ENCODE assay signal across 8 cellular contexts in the genomic region with DNA sequence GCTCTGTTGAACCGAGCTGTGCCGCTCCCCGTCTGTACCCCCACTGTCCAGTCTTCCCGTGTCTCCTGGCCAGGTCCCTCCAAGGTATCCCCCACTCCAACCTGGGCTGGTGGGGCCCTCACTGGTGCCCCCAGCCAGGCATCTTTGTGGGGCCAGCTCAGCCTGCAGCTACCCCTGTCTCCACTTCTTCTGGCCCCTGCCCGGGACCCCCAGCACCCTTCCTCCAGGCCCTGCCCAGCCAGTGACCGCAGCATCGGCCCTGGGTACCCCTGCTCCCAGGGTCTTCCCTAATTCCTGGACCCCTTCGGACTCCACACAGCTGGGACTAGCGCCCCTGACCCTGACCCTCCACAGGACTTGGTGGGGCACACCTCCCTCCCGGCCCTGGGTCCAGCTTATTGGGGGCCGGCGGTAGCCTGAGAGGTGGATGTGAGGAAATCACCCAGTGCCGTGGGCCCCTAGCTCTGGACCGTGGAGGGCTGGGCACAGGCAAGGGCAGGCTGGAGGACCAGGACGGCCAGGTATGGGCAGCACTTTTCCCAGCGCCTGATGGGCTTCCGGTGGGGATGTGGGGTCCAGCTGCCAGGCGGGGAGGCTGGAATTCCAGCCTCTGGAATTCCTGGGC. TPM values are rescaled to one million over a fixed set of nuclear protein-coding genes. Genes with fewer than 3 reads are reported as not detected.
DNase-seq lines count a peak whose midpoint lies in the region; ATAC-seq and TF ChIP-seq lines count a peak whose summit lies in the region.

No MANE protein-coding gene starts in this region.

- no peak overlapping the region for H4K8ac ChIP-seq in H9 (replicated peaks; ENCODE audit: insufficient read length, low read depth, low read length)

- H3K4me1 Mint-ChIP-seq in H9 = peaks cover 11 to 28% of the 10 kb centered on the region in 2 experiments
- H3K4me1 Mint-ChIP-seq in activated CD4-positive, alpha-beta memory T cell treated with anti-CD3 and anti-CD28 coated beads, Interleukin-2, amount 10 ng/mL, durations not matched to agents 7 days and 5 days = peaks cover 50% of the 10 kb centered on the region

- H3K27ac ChIP-seq in H9 (ENCODE audit: insufficient read length, low read depth, low read length) = no peak overlapping the region

- H3K36me3 Mint-ChIP-seq in H9 (ENCODE audit: insufficient read depth in 1 of 3, low read depth in 3 of 3) = no peaks in the 10 kb centered on the region
- H3K36me3 Mint-ChIP-seq in activated CD4-positive, alpha-beta memory T cell treated with anti-CD3 and anti-CD28 coated beads, Interleukin-2, amount 10 ng/mL, durations not matched to agents 7 days and 5 days (ENCODE audit: low read depth) = peaks cover under 1% of the 10 kb centered on the region

- H3K36me3 ChIP-seq in skeletal muscle satellite cell (ENCODE audit: insufficient read depth, low read length) = peaks cover 8% of the 10 kb centered on the region

- peak overlapping the region; percentile 86 for H4K91ac ChIP-seq in H9 (ENCODE audit: insufficient read length, low read depth, low read length)

- peak overlapping the region; percentile 91 for H3K18ac ChIP-seq in H9 (ENCODE audit: insufficient read length, low read depth, low read length)

- peak overlapping the region; percentile 59 for H2BK12ac ChIP-seq in H9 (ENCODE audit: insufficient read length, low read depth, low read length)

- H3K9me3 ChIP-seq in H9 (ENCODE audit: control insufficient read depth, low read depth, low read length) (no peaks in the 10 kb centered on the region), skeletal muscle satellite cell (replicated peaks; ENCODE audit: low read length) (no peaks in the 10 kb centered on the region)

- DNase-seq in H9 (no peak), left ventricle myocardium superior (peak; percentile 38), retina (no peak), cerebellum (ENCODE audit: low spot score) (no peak)
- DNase-seq in activated CD4-positive, alpha-beta memory T cell treated with anti-CD3 and anti-CD28 coated beads, Interleukin-2, amount 10 ng/mL, durations not matched to agents 7 days and 5 days = no peak

- no peak overlapping the region for H2BK20ac ChIP-seq in H9 (ENCODE audit: low read depth, low read length, poor library complexity, severe bottlenecking)

- intact Hi-C loops in left ventricle myocardium superior (cut with micrococcal nuclease) = no loop called here

- no peaks in the 10 kb centered on the region for H3K79me2 ChIP-seq in H9 (ENCODE audit: insufficient read depth, low read length)

- H3K9me3 Mint-ChIP-seq in H9 = 0 out of 5 replicates have a peak, but pooled peaks cover 0 to under 1% of the 10 kb centered on the region in 2 experiments
- H3K9me3 Mint-ChIP-seq in activated CD4-positive, alpha-beta memory T cell treated with anti-CD3 and anti-CD28 coated beads, Interleukin-2, amount 10 ng/mL, durations not matched to agents 7 days and 5 days = no peaks in the 10 kb centered on the region

- no peak overlapping the region for H3K56ac ChIP-seq in H9 (ENCODE audit: insufficient read length, low read depth, low read length)

- peak overlapping the region in 1 of 2 experiments; percentile 71; a peak in 3 of 5 replicates for H3K4me3 Mint-ChIP-seq in H9
- H3K4me3 Mint-ChIP-seq in activated CD4-positive, alpha-beta memory T cell treated with anti-CD3 and anti-CD28 coated beads, Interleukin-2, amount 10 ng/mL, durations not matched to agents 7 days and 5 days = no peak overlapping the region

- no peaks in the 10 kb centered on the region for H4K20me1 ChIP-seq in H9 (ENCODE audit: control insufficient read depth, insufficient read depth, insufficient read length)

- H3K4me1 ChIP-seq in H9 (ENCODE audit: insufficient read depth, low read length) (no peaks in the 10 kb centered on the region), skeletal muscle satellite cell (ENCODE audit: control insufficient read depth, insufficient read depth, low read length) (peaks cover 34% of the 10 kb centered on the region)

- no peaks in the 10 kb centered on the region for H3K79me1 ChIP-seq in H9 (ENCODE audit: insufficient read depth, low read depth, low read length, poor library complexity, severe bottlenecking)

- H3K27ac Mint-ChIP-seq in H9 = peak overlapping the region in 2 of 3 experiments; percentile 73 to 98; a peak in 3 of 7 replicates
- peak overlapping the region; percentile 92 for H3K27ac Mint-ChIP-seq in activated CD4-positive, alpha-beta memory T cell treated with anti-CD3 and anti-CD28 coated beads, Interleukin-2, amount 10 ng/mL, durations not matched to agents 7 days and 5 days

- peak overlapping the region; percentile 84 for H2BK120ac ChIP-seq in H9 (ENCODE audit: low read depth, low read length, poor library complexity, severe bottlenecking)

- H3K4ac ChIP-seq in H9 (ENCODE audit: low read depth, low read length) = peak overlapping the region; percentile 93

- H2BK15ac ChIP-seq in H9 (ENCODE audit: low read depth, low read length) = no peak overlapping the region

- no peak overlapping the region for H2BK5ac ChIP-seq in H9 (ENCODE audit: insufficient read length, low read length)

- peaks cover 86% of the 10 kb centered on the region for H3K27me3 Mint-ChIP-seq in H9 (ENCODE audit: low read depth)
- peaks cover 12% of the 10 kb centered on the region for H3K27me3 Mint-ChIP-seq in activated CD4-positive, alpha-beta memory T cell treated with anti-CD3 and anti-CD28 coated beads, Interleukin-2, amount 10 ng/mL, durations not matched to agents 7 days and 5 days

- POLR2A ChIA-PET in activated CD4-positive, alpha-beta memory T cell treated with anti-CD3 and anti-CD28 coated beads, Interleukin-2, amount 10 ng/mL, durations not matched to agents 7 days and 5 days (lab: Charles Lee) = interaction anchor here (1.0 to 3.7 kb wide), 6 partner anchors 9 to 182 kb away, joined by 3 to 85 read pairs (median 12); a partner anchor contains a TSS

- H4K5ac ChIP-seq in H9 (ENCODE audit: insufficient read length, low read depth, low read length) = peak overlapping the region; percentile 47

- no peak for TF ChIP-seq CTCF in H9 (conservative IDR thresholded peaks at IDR 0.05)

- no CpG with 5 or more reads among the region's 18 CpGs for WGBS in H9 (ENCODE audit: extremely low coverage, insufficient read length, low lambda C conversion rate)

- H2AK5ac ChIP-seq in H9 (ENCODE audit: insufficient read length, low read length) = no peak overlapping the region

- peak overlapping the region; percentile 71 for H3T11ph ChIP-seq in H9 (ENCODE audit: low read length)

- CTCF ChIA-PET in activated CD4-positive, alpha-beta memory T cell treated with anti-CD3 and anti-CD28 coated beads, Interleukin-2, amount 10 ng/mL, durations not matched to agents 7 days and 5 days (lab: Charles Lee) = interaction anchor here (0.8 to 2.8 kb wide), 6 partner anchors 8 to 392 kb away, joined by 3 to 112 read pairs (median 4); a partner anchor contains a TSS

- H3K9ac ChIP-seq in H9 (ENCODE audit: extremely low read depth, insufficient read length, low read length) (no peak overlapping the region), skeletal muscle satellite cell (ENCODE audit: low read depth, low read length) (peak overlapping the region; percentile 91)

- peak overlapping the region; percentile 4 for H3K4me3 ChIP-seq in skeletal muscle satellite cell (ENCODE audit: low read length)

- no peak overlapping the region for H2AFZ ChIP-seq in H9 (ENCODE audit: low read length)

- peaks cover 7% of the 10 kb centered on the region for H3K23me2 ChIP-seq in H9 (ENCODE audit: insufficient read length, low read depth, low read length, poor library complexity, severe bottlenecking)

- H3K4me2 ChIP-seq in H9 (ENCODE audit: insufficient read depth, insufficient read length, low read length) (no peak overlapping the region), skeletal muscle satellite cell (ENCODE audit: low read length) (peak overlapping the region; percentile 73)

- no peak overlapping the region for H3K23ac ChIP-seq in H9 (ENCODE audit: insufficient read length, low read depth, low read length)

- ATAC-seq in left ventricle myocardium superior = no peak
- ATAC-seq in HG03460 (IDR thresholded peaks at IDR 0.05; ENCODE audit: unreplicated experiment) = no peak
- no peak for ATAC-seq in GM19324 (IDR thresholded peaks at IDR 0.05; ENCODE audit: low FRiP score, unreplicated experiment)

- H3K27me3 ChIP-seq in H9 (ENCODE audit: insufficient read depth, low read length) (peaks cover 41% of the 10 kb centered on the region), skeletal muscle satellite cell (ENCODE audit: control insufficient read depth, insufficient read depth, low read length) (no peaks in the 10 kb centered on the region)

- peak overlapping the region; percentile 90 for H3K14ac ChIP-seq in H9 (ENCODE audit: insufficient read depth, low read length)

RNA-seq across cellular contexts. Expression of a gene that starts 4.1 kb away (rescaled TPM):
- total RNA-seq in H9 (2021) (6.9 and 8.8 TPM in 2 replicates), left ventricle myocardium superior (59.4 TPM), cerebellum (0.73 TPM)
- total RNA-seq in activated CD4-positive, alpha-beta memory T cell treated with anti-CD3 and anti-CD28 coated beads, Interleukin-2, amount 10 ng/mL, durations not matched to agents 7 days and 5 days = 100 to 1,000 TPM; 875 to 883 TPM
- 4.1 and 16.8 TPM in 2 replicates for total RNA-seq in skeletal muscle satellite cell (2012; rRNA removed)

RNA-seq across cellular contexts. Expression of a gene that starts 8.0 kb away (rescaled TPM):
- total RNA-seq in H9 (2021) (5.7 and 7.2 TPM in 2 replicates), left ventricle myocardium superior (1,036 TPM), cerebellum (49.7 TPM)
- 1 to 10 TPM; 1.8 to 1.9 TPM for total RNA-seq in activated CD4-positive, alpha-beta memory T cell treated with anti-CD3 and anti-CD28 coated beads, Interleukin-2, amount 10 ng/mL, durations not matched to agents 7 days and 5 days
- total RNA-seq in skeletal muscle satellite cell (2012; rRNA removed) = 29.7 and 60.7 TPM in 2 replicates

RNA-seq across cellular contexts. Expression of a gene that starts 8.4 kb away (rescaled TPM):
- 26.2 TPM in 2 replicates for total RNA-seq in H9 (2021)
- total RNA-seq in activated CD4-positive, alpha-beta memory T cell treated with anti-CD3 and anti-CD28 coated beads, Interleukin-2, amount 10 ng/mL, durations not matched to agents 7 days and 5 days = 10 to 100 TPM; 44.1 to 47.0 TPM
- total RNA-seq in left ventricle myocardium superior = 5.1 TPM
- total RNA-seq in skeletal muscle satellite cell (2012; rRNA removed) = 11.4 and 12.7 TPM in 2 replicates
- 6.8 TPM for total RNA-seq in cerebellum

RNA-seq across cellular contexts. Expression of a gene that starts 43.8 kb away (rescaled TPM):
- 1.0 and 2.6 TPM in 2 replicates for total RNA-seq in H9 (2021)
- total RNA-seq in activated CD4-positive, alpha-beta memory T cell treated with anti-CD3 and anti-CD28 coated beads, Interleukin-2, amount 10 ng/mL, durations not matched to agents 7 days and 5 days = 1 to 10 TPM; 9.6 TPM
- total RNA-seq in left ventricle myocardium superior = 4.0 TPM
- total RNA-seq in skeletal muscle satellite cell (2012; rRNA removed) = 2.3 and 3.9 TPM in 2 replicates
- 12.5 TPM for total RNA-seq in cerebellum

Comparison
In these comparisons a context has a peak if more than half of its experiments do, and no peak if none do; other contexts are left out.
1. RNA of a gene that starts 4.1 kb away (total RNA-seq): 875 to 883 TPM in activated CD4-positive, alpha-beta memory T cell treated with anti-CD3 and anti-CD28 coated beads, Interleukin-2, amount 10 ng/mL, durations not matched to agents 7 days and 5 days; 59.4 TPM in left ventricle myocardium superior (single experiment), 6.9 to 8.8 TPM in H9 and 0.73 TPM in cerebellum (single experiment); every median in the first group is over 10 times any median in the second.
2. RNA of a gene that starts 8.0 kb away (total RNA-seq): 1,036 TPM in left ventricle myocardium superior (single experiment); 49.7 TPM in cerebellum (single experiment), 5.7 to 7.2 TPM in H9 and 1.8 to 1.9 TPM in activated CD4-positive, alpha-beta memory T cell treated with anti-CD3 and anti-CD28 coated beads, Interleukin-2, amount 10 ng/mL, durations not matched to agents 7 days and 5 days; every median in the first group is over 10 times any median in the second.